Comparison of ENCODE assay signal across 16 cellular contexts in the genomic region with DNA sequence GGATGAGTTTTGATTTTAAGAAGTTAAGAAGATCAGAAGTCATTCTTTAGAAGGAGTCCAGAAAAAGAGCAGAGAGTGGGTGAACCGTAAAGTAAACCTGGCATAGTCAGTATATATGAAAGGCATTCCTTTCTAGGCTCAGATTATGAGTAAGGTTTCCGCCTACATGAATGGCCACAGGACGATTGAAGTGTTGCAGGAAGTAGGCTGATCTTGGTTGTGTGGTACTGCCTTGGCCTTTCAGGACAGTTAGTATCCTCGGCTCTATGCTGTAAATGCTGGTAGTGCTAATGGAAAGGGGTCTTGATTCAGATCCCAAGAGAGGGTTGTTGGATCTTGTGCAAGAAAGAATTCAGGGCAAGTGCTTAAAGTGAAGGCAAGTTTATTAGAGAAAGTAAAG.
"Had no signal": no experiment of that assay in that cellular context is flagged by ENCODE, and none has a peak within 500 bp of the region (broad histone marks: within the 10 kb centered on the region; RNA-seq: fewer than 3 reads in every experiment).

No MANE protein-coding gene starts in this region.

- H3K4me1 ChIP-seq: body of pancreas had no signal

- H3K4me3 ChIP-seq: adrenal gland, body of pancreas, lung, sigmoid colon, thyroid gland had no signal

- DNase-seq: activated CD4-positive, alpha-beta T cell treated with anti-CD3 and anti-CD28 coated beads, Interleukin-2, amount 50 U/mL, for 1 hour; activated naive CD4-positive, alpha-beta T cell; activated T-cell treated with anti-CD3 and anti-CD28 coated beads, Interleukin-2, amount 50 U/mL, for 48 hours; adrenal gland; body of pancreas; effector memory CD8-positive, alpha-beta T cell; erythroblast; hypothalamus; naive thymus-derived CD4-positive, alpha-beta T cell; sigmoid colon; T-cell; T1000; thyroid gland; WERI-Rb-1 had no signal

- H3K9me3 Mint-ChIP-seq: effector memory CD8-positive, alpha-beta T cell; T-cell had no signal

- H3K27me3 ChIP-seq: adrenal gland, body of pancreas, neutrophil, sigmoid colon, thyroid gland had no signal

- H3K9me3 ChIP-seq: adrenal gland, body of pancreas, neutrophil, sigmoid colon, thyroid gland had no signal

- ATAC-seq: body of pancreas; effector memory CD8-positive, alpha-beta T cell; naive thymus-derived CD4-positive, alpha-beta T cell; T-cell had no signal

- H3K4me3 Mint-ChIP-seq: effector memory CD8-positive, alpha-beta T cell; T-cell had no signal

- H3K27ac ChIP-seq: adrenal gland, body of pancreas, neutrophil, sigmoid colon, thyroid gland, WERI-Rb-1 had no signal

- H3K36me3 ChIP-seq: adrenal gland, sigmoid colon, thyroid gland, WERI-Rb-1 had no signal
